In the genomic region with DNA sequence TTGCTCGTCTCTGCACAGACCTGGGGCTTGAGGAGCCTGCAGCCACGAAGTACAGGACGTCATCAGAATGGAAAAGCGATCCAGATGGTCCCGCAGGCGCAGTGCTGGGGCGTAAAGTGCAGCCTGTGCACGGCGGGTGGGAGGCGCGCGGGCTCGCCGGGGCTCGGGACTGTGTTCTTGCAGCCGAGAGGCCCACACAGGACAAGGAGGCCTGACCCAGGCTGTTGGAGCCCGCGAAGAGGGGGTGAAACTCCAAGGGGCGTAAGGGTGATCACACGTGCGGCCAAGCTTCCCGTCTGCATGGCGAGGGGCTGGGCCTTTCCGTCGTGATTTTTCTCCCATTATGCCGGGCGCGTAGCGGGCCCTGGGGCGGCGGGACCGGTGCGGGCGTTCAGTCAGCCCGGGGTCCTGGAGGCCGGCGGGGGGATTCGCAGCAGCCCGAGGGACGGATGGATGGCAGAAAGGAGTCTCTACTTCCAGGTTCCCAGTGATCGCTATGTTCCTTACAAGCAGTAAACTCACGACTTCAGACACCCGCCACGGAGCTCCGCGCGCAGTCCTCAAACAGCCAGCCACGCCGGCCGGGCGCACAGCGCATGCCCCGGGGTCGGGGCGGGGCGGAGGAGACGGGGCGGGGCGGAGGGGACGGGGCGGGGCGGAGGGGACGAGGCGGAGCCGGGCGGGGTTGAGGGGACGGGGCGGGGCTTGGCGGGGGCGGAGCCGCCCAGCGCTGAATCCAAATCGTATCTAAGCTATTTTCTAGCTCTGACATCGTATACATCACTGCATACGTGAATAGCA, we compare ENCODE assay signal across 8 cellular contexts.
DNase-seq lines count a peak whose midpoint lies in the region; ATAC-seq and TF ChIP-seq lines count a peak whose summit lies in the region.

No MANE protein-coding gene starts in this region.

- peak; percentile 67 for ATAC-seq in HG02798 (IDR thresholded peaks at IDR 0.05; ENCODE audit: poor library complexity, unreplicated experiment)
- peak; percentile 93 for ATAC-seq in activated CD8-positive, alpha-beta T cell treated with anti-CD3 and anti-CD28 coated beads for 36 hours

- peaks cover 6% of the 10 kb centered on the region for H3K9me3 Mint-ChIP-seq in activated CD8-positive, alpha-beta T cell treated with anti-CD3 and anti-CD28 coated beads for 36 hours

- WGBS in ectodermal cell, 2 experiments: 3% methylated on average over 75 of the region's 75 CpGs

- intact Hi-C loops in activated CD8-positive, alpha-beta T cell treated with anti-CD3 and anti-CD28 coated beads for 36 hours (cut with micrococcal nuclease): no loop called here

- POLR2A ChIA-PET in activated CD8-positive, alpha-beta T cell treated with anti-CD3 and anti-CD28 coated beads for 36 hours (lab: Charles Lee): no interaction called here

- peak overlapping the region; percentile 63 for H3K4me3 ChIP-seq in ectodermal cell (ENCODE audit: insufficient read depth, low read depth, low read length)

- peaks cover 31% of the 10 kb centered on the region for H3K4me1 Mint-ChIP-seq in activated CD8-positive, alpha-beta T cell treated with anti-CD3 and anti-CD28 coated beads for 36 hours (ENCODE audit: low read depth)

- peak overlapping the region; percentile 84 for H3K4me3 Mint-ChIP-seq in activated CD8-positive, alpha-beta T cell treated with anti-CD3 and anti-CD28 coated beads for 36 hours

- H3K27me3 ChIP-seq in ectodermal cell (ENCODE audit: control insufficient read depth, insufficient read depth, low read length, poor library complexity, severe bottlenecking): peaks cover 21% of the 10 kb centered on the region

- H3K27ac Mint-ChIP-seq in activated CD8-positive, alpha-beta T cell treated with anti-CD3 and anti-CD28 coated beads for 36 hours: peak overlapping the region; percentile 77

- H3K27ac ChIP-seq in ectodermal cell (ENCODE audit: insufficient read depth, low read depth, low read length, poor library complexity, severe bottlenecking): peak overlapping the region; percentile 6

- CTCF ChIA-PET in activated CD8-positive, alpha-beta T cell treated with anti-CD3 and anti-CD28 coated beads for 36 hours (lab: Charles Lee): interaction anchor here (1.0 to 1.4 kb wide), 2 partner anchors 38 to 94 kb away, joined by 3 read pairs; no protein-coding TSS in a partner anchor

- H3K36me3 ChIP-seq in ectodermal cell (ENCODE audit: control insufficient read depth, insufficient read depth, low read length): no peaks in the 10 kb centered on the region

- no peaks in the 10 kb centered on the region for H3K9me3 ChIP-seq in ectodermal cell (ENCODE audit: control insufficient read depth, low read length)

- DNase-seq in DMS114 treated with DMSO at 0.1 percent for 48 hours (lab: John Stamatoyannopoulos, UW; ENCODE audit: unreplicated experiment) (peak; percentile 3), NCI-H526 (lab: John Stamatoyannopoulos, UW) (peak; percentile 26 to 62), lung microvascular endothelial cell (ENCODE audit: low read depth in 2 of 2) (peak; percentile 87 to 88), NCI-H2107 treated with DMSO at 0.1 percent for 48 hours (lab: John Stamatoyannopoulos, UW; ENCODE audit: unreplicated experiment) (no peak)
- DNase-seq in activated CD8-positive, alpha-beta T cell treated with anti-CD3 and anti-CD28 coated beads for 36 hours: peak; percentile 79
- DNase-seq in stimulated activated CD4-positive, alpha-beta T cell treated with anti-CD3 and anti-CD28 coated beads, TNF-alpha, amount 100 ng/mL, for 1 hour (ENCODE audit: low read depth in 3 of 3, low spot score in 1 of 3): peak; percentile 45 to 79 (median 69)

- peaks cover 8% of the 10 kb centered on the region for H3K4me1 ChIP-seq in ectodermal cell (ENCODE audit: control insufficient read depth, insufficient read depth, low read length)

- H3K36me3 Mint-ChIP-seq in activated CD8-positive, alpha-beta T cell treated with anti-CD3 and anti-CD28 coated beads for 36 hours (ENCODE audit: low read depth): peaks cover 35% of the 10 kb centered on the region

- H3K27me3 Mint-ChIP-seq in activated CD8-positive, alpha-beta T cell treated with anti-CD3 and anti-CD28 coated beads for 36 hours: peaks cover 18% of the 10 kb centered on the region

- TF ChIP-seq CTCF in activated CD8-positive, alpha-beta T cell treated with anti-CD3 and anti-CD28 coated beads for 36 hours (IDR thresholded peaks at IDR 0.05): no peak
